17 cellular contexts compared by ENCODE assay signal in the genomic region with DNA sequence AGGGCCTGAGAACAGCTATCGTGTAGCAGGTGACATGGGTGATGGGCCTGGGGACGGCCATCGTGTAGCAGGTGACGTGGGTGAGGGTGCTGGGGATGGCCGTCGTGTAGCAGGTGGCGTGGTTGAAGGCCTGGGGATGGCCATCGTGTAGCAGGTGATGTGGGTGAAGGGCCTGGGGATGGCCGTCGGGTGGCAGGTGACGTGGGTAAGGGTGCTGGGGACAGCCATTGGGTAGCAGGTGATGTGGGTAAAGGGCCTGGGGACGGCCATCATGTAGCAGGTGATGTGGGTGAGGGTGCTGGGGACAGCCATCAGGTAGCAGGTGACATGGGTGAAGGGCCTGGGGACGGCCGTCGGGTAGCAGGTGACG. TPM values are rescaled to one million over a fixed set of nuclear protein-coding genes. Genes with fewer than 3 reads are reported as not detected.
DNase-seq lines count a peak whose midpoint lies in the region; ATAC-seq, FAIRE-seq and TF ChIP-seq lines count a peak whose summit lies in the region.
"Had no signal": no experiment of that assay in that cellular context is flagged by ENCODE, and none has a peak within 500 bp of the region (broad histone marks: within the 10 kb centered on the region; RNA-seq: fewer than 3 reads in every experiment).

No MANE protein-coding gene starts in this region.

- H3K4me3 ChIP-seq in HEK293 (ENCODE audit: low read depth, low read length) (no peak overlapping the region), small intestine (ENCODE audit: low read depth in 1 of 2, low read length in 2 of 2) (no peak overlapping the region), coronary artery (no peak overlapping the region)
- H3K4me3 ChIP-seq: PC-9, SJCRH30 had no signal

- CTCF ChIA-PET in HEK293 (lab: Yijun Ruan, JAX), result interaction anchor here (0.7 kb wide), 1 partner anchor 1550 kb away, joined by 3 read pairs; no protein-coding TSS in a partner anchor
- CTCF ChIA-PET in activated B cell treated with CpG ODN at 0.5 μM for 24 hours (lab: Charles Lee), result no interaction called here
- CTCF ChIA-PET in RWPE1 (lab: Yijun Ruan, JAX), result no interaction called here

- ATAC-seq in activated B cell treated with CpG ODN at 0.5 μM for 24 hours (ENCODE audit: low read depth) (no peak), GM21367 (IDR thresholded peaks at IDR 0.05; ENCODE audit: unreplicated experiment) (no peak)
- ATAC-seq: CD8-positive, alpha-beta T cell had no signal

- POLR2A ChIA-PET in HEK293 (lab: Yijun Ruan, JAX) (no interaction called here), activated B cell treated with CpG ODN at 0.5 μM for 24 hours (lab: Charles Lee) (no interaction called here), RWPE1 (lab: Yijun Ruan, JAX; ENCODE audit: low non-redundant PET) (no interaction called here)

- intact Hi-C loops in activated B cell treated with CpG ODN at 0.5 μM for 24 hours (cut with micrococcal nuclease), result no loop called here

- no peaks in the 10 kb centered on the region for H3K36me3 Mint-ChIP-seq in activated B cell treated with CpG ODN at 0.5 μM for 24 hours (ENCODE audit: low read depth)
- H3K36me3 Mint-ChIP-seq: CD8-positive, alpha-beta T cell had no signal

- no peaks in the 10 kb centered on the region for H3K9me3 Mint-ChIP-seq in activated B cell treated with CpG ODN at 0.5 μM for 24 hours
- H3K9me3 Mint-ChIP-seq: CD8-positive, alpha-beta T cell had no signal

- H3K4me1 ChIP-seq in HEK293 (ENCODE audit: control insufficient read depth, insufficient read depth, low read length) (peaks cover 12% of the 10 kb centered on the region), small intestine (ENCODE audit: control insufficient read depth in 2 of 2, insufficient read depth in 1 of 2, low read depth in 1 of 2, low read length in 1 of 2) (peaks cover 0 to 2% of the 10 kb centered on the region in 2 donors)

- peaks cover 11% of the 10 kb centered on the region for H3K27me3 Mint-ChIP-seq in activated B cell treated with CpG ODN at 0.5 μM for 24 hours

- TF ChIP-seq CTCF in HEK293 (tag by site-specific recombination; IDR thresholded peaks at IDR 0.05) (no peak), activated B cell treated with CpG ODN at 0.5 μM for 24 hours (IDR thresholded peaks at IDR 0.05) (no peak), RWPE1 (conservative IDR thresholded peaks at IDR 0.05; ENCODE audit: low read depth) (no peak), coronary artery (IDR thresholded peaks at IDR 0.05) (no peak)

- no peak overlapping the region for H3K4me3 Mint-ChIP-seq in activated B cell treated with CpG ODN at 0.5 μM for 24 hours
- H3K4me3 Mint-ChIP-seq: CD8-positive, alpha-beta T cell had no signal

- peak overlapping the region; percentile 43 for H3K27ac Mint-ChIP-seq in activated B cell treated with CpG ODN at 0.5 μM for 24 hours
- H3K27ac Mint-ChIP-seq: CD8-positive, alpha-beta T cell had no signal

- no peak for FAIRE-seq in small intestine (lab: Jason Lieb, UNC)
- FAIRE-seq: GM19239 had no signal

- H3K9me3 ChIP-seq in HEK293 (ENCODE audit: control insufficient read depth, insufficient read depth, low read depth, low read length) (no peaks in the 10 kb centered on the region), small intestine (ENCODE audit: control insufficient read depth, low read depth) (no peaks in the 10 kb centered on the region)
- H3K9me3 ChIP-seq: SJCRH30 had no signal

- peaks cover 0 to 1% of the 10 kb centered on the region in 2 donors for H3K27me3 ChIP-seq in small intestine (ENCODE audit: control insufficient read depth in 2 of 2, insufficient read depth in 2 of 2, low read length in 2 of 2)

- DNase-seq in DMS53 (lab: John Stamatoyannopoulos, UW) (peak; percentile 94), activated B cell treated with CpG ODN at 0.5 μM for 24 hours (no peak), small intestine (peak; percentile 30), RWPE1 (ENCODE audit: low spot score) (no peak), coronary artery (ENCODE audit: low spot score) (no peak)
- DNase-seq: GF-D8, Kasumi-1, NCI-H526 treated with DMSO at 0.1 percent for 48 hours, T-helper 1 cell had no signal

- no peaks in the 10 kb centered on the region for H3K36me3 ChIP-seq in HEK293 (ENCODE audit: control insufficient read depth in 2 of 2, insufficient read depth in 1 of 2, low read length in 2 of 2)
- no peaks in the 10 kb centered on the region for H3K36me3 ChIP-seq in small intestine (ENCODE audit: control insufficient read depth in 2 of 2, insufficient read depth in 2 of 2, low read length in 2 of 2)
- H3K36me3 ChIP-seq: SJCRH30 had no signal

- H3K27ac ChIP-seq in HEK293 (ENCODE audit: extremely low read depth, low read depth, low read length) (no peak overlapping the region; the same call in 1 of the 2 replicates), small intestine (ENCODE audit: low read depth in 1 of 2, low read length in 1 of 2) (no peak overlapping the region), RWPE1 (no peak overlapping the region), coronary artery (no peak overlapping the region)
- H3K27ac ChIP-seq: PC-9, SJCRH30 had no signal

- H3K4me1 Mint-ChIP-seq in activated B cell treated with CpG ODN at 0.5 μM for 24 hours, result no peaks in the 10 kb centered on the region

- 17 to 57% (median 27%) methylated on average over 12 to 16 of the region's 16 CpGs for WGBS in small intestine, 3 donors

TF ChIP-seq in HEK293, 187 proteins besides CTCF, POLR2A, EP300 and RAD21:
- no peak for TF ChIP-seq BCL11B (tag by site-specific recombination; IDR thresholded peaks at IDR 0.05; ENCODE audit: low read depth)
- no peak for TF ChIP-seq ZBTB21 (tag by site-specific recombination; IDR thresholded peaks at IDR 0.05)
- TF ChIP-seq, protein P1, sequence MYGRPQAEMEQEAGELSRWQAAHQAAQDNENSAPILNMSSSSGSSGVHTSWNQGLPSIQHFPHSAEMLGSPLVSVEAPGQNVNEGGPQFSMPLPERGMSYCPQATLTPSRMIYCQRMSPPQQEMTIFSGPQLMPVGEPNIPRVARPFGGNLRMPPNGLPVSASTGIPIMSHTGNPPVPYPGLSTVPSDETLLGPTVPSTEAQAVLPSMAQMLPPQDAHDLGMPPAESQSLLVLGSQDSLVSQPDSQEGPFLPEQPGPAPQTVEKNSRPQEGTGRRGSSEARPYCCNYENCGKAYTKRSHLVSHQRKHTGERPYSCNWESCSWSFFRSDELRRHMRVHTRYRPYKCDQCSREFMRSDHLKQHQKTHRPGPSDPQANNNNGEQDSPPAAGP (tag by site-specific recombination; IDR thresholded peaks at IDR 0.05), result no peak
- TF ChIP-seq KLF16 (tag by site-specific recombination; IDR thresholded peaks at IDR 0.05), result no peak
- TF ChIP-seq, protein P2, sequence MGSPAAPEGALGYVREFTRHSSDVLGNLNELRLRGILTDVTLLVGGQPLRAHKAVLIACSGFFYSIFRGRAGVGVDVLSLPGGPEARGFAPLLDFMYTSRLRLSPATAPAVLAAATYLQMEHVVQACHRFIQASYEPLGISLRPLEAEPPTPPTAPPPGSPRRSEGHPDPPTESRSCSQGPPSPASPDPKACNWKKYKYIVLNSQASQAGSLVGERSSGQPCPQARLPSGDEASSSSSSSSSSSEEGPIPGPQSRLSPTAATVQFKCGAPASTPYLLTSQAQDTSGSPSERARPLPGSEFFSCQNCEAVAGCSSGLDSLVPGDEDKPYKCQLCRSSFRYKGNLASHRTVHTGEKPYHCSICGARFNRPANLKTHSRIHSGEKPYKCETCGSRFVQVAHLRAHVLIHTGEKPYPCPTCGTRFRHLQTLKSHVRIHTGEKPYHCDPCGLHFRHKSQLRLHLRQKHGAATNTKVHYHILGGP (tag by site-specific recombination; IDR thresholded peaks at IDR 0.05), result no peak
- peak; percentile 100 for TF ChIP-seq ZNF10 (tag by site-specific recombination; IDR thresholded peaks at IDR 0.05)
- peak; percentile 49 for TF ChIP-seq YY2 (tag by site-specific recombination; IDR thresholded peaks at IDR 0.05)
- no peak for TF ChIP-seq ZNF302 (tag by site-specific recombination; IDR thresholded peaks at IDR 0.05; ENCODE audit: low read depth)

RNA-seq across cellular contexts. Expression of a gene that starts 15.5 kb away (rescaled TPM):
- total RNA-seq in activated B cell treated with CpG ODN at 0.5 μM for 24 hours, result not detected in 2 replicates
- polyA plus RNA-seq in small intestine, result 1 to 10 TPM in 1 of 3 donors, under 1 TPM in 1, not detected in 1; 0.81 to 1.3 TPM
- total RNA-seq: CD8-positive, alpha-beta T cell; H4; MCF 10A; PC-9; SJCRH30 had no signal

RNA-seq across cellular contexts. Expression of a gene that starts 30.9 kb away (rescaled TPM):
- total RNA-seq in activated B cell treated with CpG ODN at 0.5 μM for 24 hours, result not detected in 2 replicates
- 10 to 100 TPM in 2 of 3 donors, 1 to 10 TPM in 1; 1.8 to 50.5 (median 28.9) TPM for polyA plus RNA-seq in small intestine
- total RNA-seq: CD8-positive, alpha-beta T cell; H4; MCF 10A; PC-9; SJCRH30 had no signal

RNA-seq across cellular contexts. Expression of a gene that starts 38.1 kb away (rescaled TPM):
- 220 and 240 TPM in 2 replicates for total RNA-seq in activated B cell treated with CpG ODN at 0.5 μM for 24 hours
- polyA plus RNA-seq in small intestine, result 10 to 100 TPM; 38.7 to 85.5 (median 44.0) TPM

RNA-seq across cellular contexts. Expression of a gene that starts 41.4 kb away (rescaled TPM):
- total RNA-seq in activated B cell treated with CpG ODN at 0.5 μM for 24 hours, result not detected in 2 replicates
- 10 to 100 TPM in 2 of 3 donors, 1 to 10 TPM in 1; 1.3 to 58.7 (median 39.7) TPM for polyA plus RNA-seq in small intestine
- total RNA-seq: CD8-positive, alpha-beta T cell; MCF 10A; PC-9; SJCRH30 had no signal

RNA-seq across cellular contexts. Expression of a gene that starts 46.3 kb away (rescaled TPM):
- total RNA-seq in activated B cell treated with CpG ODN at 0.5 μM for 24 hours, result not detected in 2 replicates
- 10 to 100 TPM in 1 of 3 donors, 1 to 10 TPM in 2; 3.3 to 18.8 (median 9.2) TPM for polyA plus RNA-seq in small intestine
- total RNA-seq: CD8-positive, alpha-beta T cell; MCF 10A; PC-9; SJCRH30 had no signal

Comparison
In these comparisons a context has a peak if more than half of its experiments do, and no peak if none do; other contexts are left out.
1. DNase-seq: peak in DMS53 (single experiment) and small intestine (single experiment); none in activated B cell treated with CpG ODN at 0.5 μM for 24 hours (single experiment), RWPE1 (single experiment) and coronary artery (single experiment).